2 cellular contexts compared by ENCODE assay signal in the genomic region with DNA sequence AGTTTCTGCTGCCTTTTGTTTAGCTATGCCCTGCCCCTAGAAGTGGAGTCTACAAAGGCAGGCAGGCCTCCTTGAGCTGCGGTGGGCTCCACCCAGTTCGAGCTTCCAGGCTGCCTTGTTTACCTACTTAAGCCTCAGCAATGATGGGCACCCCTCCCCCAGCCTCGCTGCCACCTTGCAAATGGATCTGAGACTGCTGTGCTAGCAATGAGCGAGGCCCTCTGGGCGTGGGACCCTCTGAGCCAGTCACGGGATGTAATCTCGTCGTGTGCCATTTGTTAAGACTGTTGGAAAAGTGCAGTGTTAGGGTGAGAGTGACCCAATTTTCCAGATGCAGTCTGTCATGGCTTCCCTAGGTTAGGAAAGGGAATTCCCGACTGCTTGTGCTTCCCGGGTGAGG.
TF ChIP-seq lines count a peak whose summit lies in the region.

No MANE protein-coding gene starts in this region.

TF ChIP-seq in GM23338, 12 proteins besides CTCF, POLR2A, EP300 and RAD21 (continued from another document):
- TF ChIP-seq, protein P1, sequence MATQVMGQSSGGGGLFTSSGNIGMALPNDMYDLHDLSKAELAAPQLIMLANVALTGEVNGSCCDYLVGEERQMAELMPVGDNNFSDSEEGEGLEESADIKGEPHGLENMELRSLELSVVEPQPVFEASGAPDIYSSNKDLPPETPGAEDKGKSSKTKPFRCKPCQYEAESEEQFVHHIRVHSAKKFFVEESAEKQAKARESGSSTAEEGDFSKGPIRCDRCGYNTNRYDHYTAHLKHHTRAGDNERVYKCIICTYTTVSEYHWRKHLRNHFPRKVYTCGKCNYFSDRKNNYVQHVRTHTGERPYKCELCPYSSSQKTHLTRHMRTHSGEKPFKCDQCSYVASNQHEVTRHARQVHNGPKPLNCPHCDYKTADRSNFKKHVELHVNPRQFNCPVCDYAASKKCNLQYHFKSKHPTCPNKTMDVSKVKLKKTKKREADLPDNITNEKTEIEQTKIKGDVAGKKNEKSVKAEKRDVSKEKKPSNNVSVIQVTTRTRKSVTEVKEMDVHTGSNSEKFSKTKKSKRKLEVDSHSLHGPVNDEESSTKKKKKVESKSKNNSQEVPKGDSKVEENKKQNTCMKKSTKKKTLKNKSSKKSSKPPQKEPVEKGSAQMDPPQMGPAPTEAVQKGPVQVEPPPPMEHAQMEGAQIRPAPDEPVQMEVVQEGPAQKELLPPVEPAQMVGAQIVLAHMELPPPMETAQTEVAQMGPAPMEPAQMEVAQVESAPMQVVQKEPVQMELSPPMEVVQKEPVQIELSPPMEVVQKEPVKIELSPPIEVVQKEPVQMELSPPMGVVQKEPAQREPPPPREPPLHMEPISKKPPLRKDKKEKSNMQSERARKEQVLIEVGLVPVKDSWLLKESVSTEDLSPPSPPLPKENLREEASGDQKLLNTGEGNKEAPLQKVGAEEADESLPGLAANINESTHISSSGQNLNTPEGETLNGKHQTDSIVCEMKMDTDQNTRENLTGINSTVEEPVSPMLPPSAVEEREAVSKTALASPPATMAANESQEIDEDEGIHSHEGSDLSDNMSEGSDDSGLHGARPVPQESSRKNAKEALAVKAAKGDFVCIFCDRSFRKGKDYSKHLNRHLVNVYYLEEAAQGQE (IDR thresholded peaks at IDR 0.05; ENCODE audit: unreplicated experiment) = no peak
TF ChIP-seq in GM23338: peak in this region for 0.

TF ChIP-seq in WTC11, 78 proteins besides CTCF, POLR2A, EP300 and RAD21 (continued from another document):
- TF ChIP-seq, protein P2, sequence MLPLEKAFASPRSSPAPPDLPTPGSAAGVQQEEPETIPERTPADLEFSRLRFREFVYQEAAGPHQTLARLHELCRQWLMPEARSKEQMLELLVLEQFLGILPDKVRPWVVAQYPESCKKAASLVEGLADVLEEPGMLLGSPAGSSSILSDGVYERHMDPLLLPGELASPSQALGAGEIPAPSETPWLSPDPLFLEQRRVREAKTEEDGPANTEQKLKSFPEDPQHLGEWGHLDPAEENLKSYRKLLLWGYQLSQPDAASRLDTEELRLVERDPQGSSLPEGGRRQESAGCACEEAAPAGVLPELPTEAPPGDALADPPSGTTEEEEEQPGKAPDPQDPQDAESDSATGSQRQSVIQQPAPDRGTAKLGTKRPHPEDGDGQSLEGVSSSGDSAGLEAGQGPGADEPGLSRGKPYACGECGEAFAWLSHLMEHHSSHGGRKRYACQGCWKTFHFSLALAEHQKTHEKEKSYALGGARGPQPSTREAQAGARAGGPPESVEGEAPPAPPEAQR (CRISPR knock-in tag; IDR thresholded peaks at IDR 0.05) = no peak
- TF ChIP-seq, protein P3, sequence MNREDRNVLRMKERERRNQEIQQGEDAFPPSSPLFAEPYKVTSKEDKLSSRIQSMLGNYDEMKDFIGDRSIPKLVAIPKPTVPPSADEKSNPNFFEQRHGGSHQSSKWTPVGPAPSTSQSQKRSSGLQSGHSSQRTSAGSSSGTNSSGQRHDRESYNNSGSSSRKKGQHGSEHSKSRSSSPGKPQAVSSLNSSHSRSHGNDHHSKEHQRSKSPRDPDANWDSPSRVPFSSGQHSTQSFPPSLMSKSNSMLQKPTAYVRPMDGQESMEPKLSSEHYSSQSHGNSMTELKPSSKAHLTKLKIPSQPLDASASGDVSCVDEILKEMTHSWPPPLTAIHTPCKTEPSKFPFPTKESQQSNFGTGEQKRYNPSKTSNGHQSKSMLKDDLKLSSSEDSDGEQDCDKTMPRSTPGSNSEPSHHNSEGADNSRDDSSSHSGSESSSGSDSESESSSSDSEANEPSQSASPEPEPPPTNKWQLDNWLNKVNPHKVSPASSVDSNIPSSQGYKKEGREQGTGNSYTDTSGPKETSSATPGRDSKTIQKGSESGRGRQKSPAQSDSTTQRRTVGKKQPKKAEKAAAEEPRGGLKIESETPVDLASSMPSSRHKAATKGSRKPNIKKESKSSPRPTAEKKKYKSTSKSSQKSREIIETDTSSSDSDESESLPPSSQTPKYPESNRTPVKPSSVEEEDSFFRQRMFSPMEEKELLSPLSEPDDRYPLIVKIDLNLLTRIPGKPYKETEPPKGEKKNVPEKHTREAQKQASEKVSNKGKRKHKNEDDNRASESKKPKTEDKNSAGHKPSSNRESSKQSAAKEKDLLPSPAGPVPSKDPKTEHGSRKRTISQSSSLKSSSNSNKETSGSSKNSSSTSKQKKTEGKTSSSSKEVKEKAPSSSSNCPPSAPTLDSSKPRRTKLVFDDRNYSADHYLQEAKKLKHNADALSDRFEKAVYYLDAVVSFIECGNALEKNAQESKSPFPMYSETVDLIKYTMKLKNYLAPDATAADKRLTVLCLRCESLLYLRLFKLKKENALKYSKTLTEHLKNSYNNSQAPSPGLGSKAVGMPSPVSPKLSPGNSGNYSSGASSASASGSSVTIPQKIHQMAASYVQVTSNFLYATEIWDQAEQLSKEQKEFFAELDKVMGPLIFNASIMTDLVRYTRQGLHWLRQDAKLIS (CRISPR knock-in tag; IDR thresholded peaks at IDR 0.05; ENCODE audit: borderline replicate concordance) = no peak
- TF ChIP-seq FOXP1 (CRISPR knock-in tag; IDR thresholded peaks at IDR 0.05; ENCODE audit: borderline replicate concordance) (peak; percentile 22; the same call in 1 of the 2 replicates), JAZF1 (CRISPR knock-in tag; IDR thresholded peaks at IDR 0.05) (no peak)
- TF ChIP-seq, protein P4, sequence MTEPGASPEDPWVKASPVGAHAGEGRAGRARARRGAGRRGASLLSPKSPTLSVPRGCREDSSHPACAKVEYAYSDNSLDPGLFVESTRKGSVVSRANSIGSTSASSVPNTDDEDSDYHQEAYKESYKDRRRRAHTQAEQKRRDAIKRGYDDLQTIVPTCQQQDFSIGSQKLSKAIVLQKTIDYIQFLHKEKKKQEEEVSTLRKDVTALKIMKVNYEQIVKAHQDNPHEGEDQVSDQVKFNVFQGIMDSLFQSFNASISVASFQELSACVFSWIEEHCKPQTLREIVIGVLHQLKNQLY (CRISPR knock-in tag; IDR thresholded peaks at IDR 0.05) = no peak
